ENCODE assay signal across 17 cellular contexts in the genomic region with DNA sequence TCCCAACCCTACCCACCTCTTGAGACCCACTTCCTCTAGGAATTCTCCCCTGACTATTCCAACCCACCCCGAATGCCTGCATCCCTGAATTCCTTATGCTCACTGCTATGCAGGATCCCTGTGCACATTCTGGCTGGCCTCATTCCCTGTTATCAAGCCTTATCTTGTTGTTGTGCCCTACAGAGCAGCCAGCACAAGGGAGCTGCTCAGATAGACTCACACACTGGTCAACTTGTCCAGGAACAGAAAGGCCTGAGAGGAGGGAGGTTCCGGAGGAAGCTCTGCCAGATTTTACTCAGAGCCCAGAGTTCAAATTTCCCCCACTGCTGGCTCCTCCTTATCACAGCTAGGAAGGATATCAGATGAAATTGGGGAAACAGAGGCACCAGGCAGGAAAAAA. TPM values are rescaled to one million over a fixed set of nuclear protein-coding genes. Genes with fewer than 3 reads are reported as not detected.
"Had no signal": no experiment of that assay in that cellular context is flagged by ENCODE, and none has a peak within 500 bp of the region (broad histone marks: within the 10 kb centered on the region; RNA-seq: fewer than 3 reads in every experiment).

No MANE protein-coding gene starts in this region.

- H3K4me3 ChIP-seq: tibial nerve, vagina had no signal

- H3K9me3 ChIP-seq: tibial nerve, vagina had no signal

- H3K27ac Mint-ChIP-seq: activated naive CD4-positive, alpha-beta T cell treated with anti-CD3 and anti-CD28 coated beads, Interleukin-2, amount 50 U/mL, for 24 hours; activated T-helper 2 cell treated with anti-CD3 and anti-CD28 coated beads, Interferon-gamma antibody, Interleukin-2, Interleukin-4, amounts not matched to agents 10 μg/mL and 5 μg/mL and 100 μg/mL, durations not matched to agents 14 hours and 24 hours and 36 hours; nephron progenitor cell had no signal

- H3K36me3 Mint-ChIP-seq: activated naive CD4-positive, alpha-beta T cell treated with anti-CD3 and anti-CD28 coated beads, Interleukin-2, amount 50 U/mL, for 24 hours had no signal

- H3K27me3 ChIP-seq: brain microvascular endothelial cell, tibial nerve, vagina had no signal

- H3K4me3 Mint-ChIP-seq: activated naive CD4-positive, alpha-beta T cell treated with anti-CD3 and anti-CD28 coated beads, Interleukin-2, amount 50 U/mL, for 24 hours; nephron progenitor cell had no signal

- H3K36me3 ChIP-seq: brain microvascular endothelial cell, tibial nerve, vagina had no signal

- H3K4me1 ChIP-seq: tibial nerve, vagina had no signal

- H3K9me3 Mint-ChIP-seq: activated naive CD4-positive, alpha-beta T cell treated with anti-CD3 and anti-CD28 coated beads, Interleukin-2, amount 50 U/mL, for 24 hours; activated T-helper 2 cell treated with anti-CD3 and anti-CD28 coated beads, Interferon-gamma antibody, Interleukin-2, Interleukin-4, amounts not matched to agents 10 μg/mL and 5 μg/mL and 100 μg/mL, durations not matched to agents 14 hours and 24 hours and 36 hours; nephron progenitor cell had no signal

- DNase-seq: brain microvascular endothelial cell; islet precursor cell; mesendoderm; nephron progenitor cell; stimulated activated CD4-positive, alpha-beta T cell treated with anti-CD3 and anti-CD28 coated beads, Interleukin-15, amount 100 ng/mL, for 24 hours; stimulated activated CD4-positive, alpha-beta T cell treated with anti-CD3 and anti-CD28 coated beads, Interleukin-4, amount 100 ng/mL, for 24 hours; T-helper 2 cell had no signal

- H3K27ac ChIP-seq: brain microvascular endothelial cell, tibial nerve, vagina had no signal

- H3K4me1 Mint-ChIP-seq: activated naive CD4-positive, alpha-beta T cell treated with anti-CD3 and anti-CD28 coated beads, Interleukin-2, amount 50 U/mL, for 24 hours; nephron progenitor cell had no signal

RNA-seq across cellular contexts. Expression of gene CRYBA1, which starts 41.6 kb away (rescaled TPM):
- total RNA-seq: activated T-helper 2 cell treated with anti-CD3 and anti-CD28 coated beads, Interferon-gamma antibody, Interleukin-2, Interleukin-4, amounts not matched to agents 10 μg/mL and 5 μg/mL and 100 μg/mL, durations not matched to agents 14 hours and 24 hours and 36 hours; cerebellum; dermis microvascular lymphatic vessel endothelial cell; esophagus mucosa; liver; osteoblast; skeletal muscle tissue; tibial nerve; vagina had no signal
- polyA plus RNA-seq: liver had no signal
